Comparison of ENCODE assay signal across 8 cellular contexts in the genomic region with DNA sequence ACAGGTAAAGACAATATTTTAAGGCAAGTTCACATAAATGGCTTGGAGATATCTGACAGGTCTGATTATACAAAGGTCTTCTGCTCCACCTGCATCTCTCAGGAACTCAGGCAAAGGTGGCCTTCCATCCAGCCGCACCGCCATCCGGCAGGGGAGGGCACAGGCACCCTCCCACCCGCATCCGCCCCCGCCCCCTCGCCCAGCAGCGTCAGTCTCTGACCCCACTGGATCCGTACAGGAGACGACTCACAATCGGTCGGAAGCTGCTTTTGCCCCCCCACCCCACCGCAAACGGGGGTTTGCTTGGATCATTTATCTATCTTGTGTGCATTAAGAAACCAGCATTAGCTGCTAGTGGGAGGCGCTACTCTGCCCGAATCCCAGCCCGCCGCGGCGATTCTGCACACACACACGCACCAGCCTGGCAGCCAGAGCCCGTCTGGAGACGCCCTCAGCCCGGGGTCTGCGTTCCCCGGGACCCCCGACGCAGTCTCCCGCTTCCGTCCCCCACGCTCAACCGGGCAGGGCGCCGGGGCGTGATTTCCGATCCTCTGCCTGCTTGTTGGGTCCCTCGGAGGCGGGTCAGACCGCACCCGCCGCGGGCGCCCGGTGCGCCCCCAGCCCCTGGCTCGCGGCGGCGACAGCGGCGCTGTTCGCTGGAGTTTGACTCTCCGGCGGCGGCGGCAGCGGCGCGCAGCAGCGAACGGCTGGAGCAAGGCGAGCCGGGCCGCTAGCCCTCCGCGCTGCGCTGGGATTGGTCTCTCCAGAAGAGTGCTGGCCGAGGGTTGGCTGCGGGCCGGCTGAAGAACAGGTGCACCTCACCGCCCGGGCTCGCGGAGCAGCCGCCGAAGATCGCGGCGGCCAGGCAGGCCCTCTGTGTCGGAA. TPM values are rescaled to one million over a fixed set of nuclear protein-coding genes. Genes with fewer than 3 reads are reported as not detected.
DNase-seq lines count a peak whose midpoint lies in the region; ATAC-seq, FAIRE-seq and TF ChIP-seq lines count a peak whose summit lies in the region.

No MANE protein-coding gene starts in this region.

- no peaks in the 10 kb centered on the region for H3K9me3 ChIP-seq in upper lobe of left lung

- peaks cover 2% of the 10 kb centered on the region for H3K27me3 ChIP-seq in layer of hippocampus (ENCODE audit: control insufficient read depth, insufficient read depth, low read length)
- peaks cover 0 to 16% (median 7%) of the 10 kb centered on the region in 4 donors for H3K27me3 ChIP-seq in upper lobe of left lung

- H3K4me3 Mint-ChIP-seq in activated CD4-positive, alpha-beta memory T cell treated with anti-CD3 and anti-CD28 coated beads, Interleukin-2, amount 10 ng/mL, durations not matched to agents 7 days and 5 days: no peak overlapping the region

- no peaks in the 10 kb centered on the region for H3K36me3 ChIP-seq in upper lobe of left lung

- peaks cover 5% of the 10 kb centered on the region for H3K4me1 Mint-ChIP-seq in activated CD4-positive, alpha-beta memory T cell treated with anti-CD3 and anti-CD28 coated beads, Interleukin-2, amount 10 ng/mL, durations not matched to agents 7 days and 5 days

- no peak for TF ChIP-seq POLR2A in upper lobe of left lung (IDR thresholded peaks at IDR 0.05)

- peak overlapping the region in 3 of 4 donors; percentile 53 to 65 (median 57) for H3K4me3 ChIP-seq in upper lobe of left lung

- peaks cover 42% of the 10 kb centered on the region for H3K27me3 Mint-ChIP-seq in activated CD4-positive, alpha-beta memory T cell treated with anti-CD3 and anti-CD28 coated beads, Interleukin-2, amount 10 ng/mL, durations not matched to agents 7 days and 5 days

- CTCF ChIA-PET in activated CD4-positive, alpha-beta memory T cell treated with anti-CD3 and anti-CD28 coated beads, Interleukin-2, amount 10 ng/mL, durations not matched to agents 7 days and 5 days (lab: Charles Lee): no interaction called here

- no peak for TF ChIP-seq EP300 in upper lobe of left lung (IDR thresholded peaks at IDR 0.05)

- peaks cover 4% of the 10 kb centered on the region for H3K36me3 Mint-ChIP-seq in activated CD4-positive, alpha-beta memory T cell treated with anti-CD3 and anti-CD28 coated beads, Interleukin-2, amount 10 ng/mL, durations not matched to agents 7 days and 5 days (ENCODE audit: low read depth)

- peak; percentile 59 to 80 for ATAC-seq in upper lobe of left lung (ENCODE audit: low FRiP score in 2 of 2)
- ATAC-seq in HG03196 (IDR thresholded peaks at IDR 0.05; ENCODE audit: unreplicated experiment): no peak
- ATAC-seq in GM21717 (IDR thresholded peaks at IDR 0.05; ENCODE audit: unreplicated experiment): no peak

- TF ChIP-seq CTCF in D721Med (IDR thresholded peaks at IDR 0.05; ENCODE audit: insufficient read depth, missing control alignments) (no peak), upper lobe of left lung (IDR thresholded peaks at IDR 0.05) (no peak)

- no peak overlapping the region for H3K27ac Mint-ChIP-seq in activated CD4-positive, alpha-beta memory T cell treated with anti-CD3 and anti-CD28 coated beads, Interleukin-2, amount 10 ng/mL, durations not matched to agents 7 days and 5 days

- H3K4me1 ChIP-seq in upper lobe of left lung: peaks cover 0 to 28% (median 17%) of the 10 kb centered on the region in 4 donors

- H3K27ac ChIP-seq in layer of hippocampus (ENCODE audit: low read depth, low read length) (peak overlapping the region; percentile 46), upper lobe of left lung (peak overlapping the region in 1 of 4 donors; percentile 20)

- POLR2A ChIA-PET in activated CD4-positive, alpha-beta memory T cell treated with anti-CD3 and anti-CD28 coated beads, Interleukin-2, amount 10 ng/mL, durations not matched to agents 7 days and 5 days (lab: Charles Lee): no interaction called here

- DNase-seq in D721Med (ENCODE audit: insufficient read length, low spot score) (peak; percentile 65), HuH-7.5 (ENCODE audit: low spot score) (peak; percentile 74), cerebellum (ENCODE audit: low spot score) (peak; percentile 41), upper lobe of left lung (peak; percentile 72 to 92)
- no peak for DNase-seq in activated CD4-positive, alpha-beta memory T cell treated with anti-CD3 and anti-CD28 coated beads, Interleukin-2, amount 10 ng/mL, durations not matched to agents 7 days and 5 days

- FAIRE-seq in D721Med (lab: Jason Lieb, UNC): no peak

- H3K9me3 Mint-ChIP-seq in activated CD4-positive, alpha-beta memory T cell treated with anti-CD3 and anti-CD28 coated beads, Interleukin-2, amount 10 ng/mL, durations not matched to agents 7 days and 5 days: no peaks in the 10 kb centered on the region

- 0 to 3% methylated on average over 4 to 21 of the region's 80 CpGs for WGBS in upper lobe of left lung, 2 donors

RNA-seq across cellular contexts. Expression of gene NRG3, which starts 0.8 kb away (rescaled TPM):
- 27.1 TPM for total RNA-seq in cerebellum
- 1 to 10 TPM in 3 of 6 donors, under 1 TPM in 2, not detected in 1; 0.44 to 2.7 (median 1.5) TPM for total RNA-seq in upper lobe of left lung
- total RNA-seq in activated CD4-positive, alpha-beta memory T cell treated with anti-CD3 and anti-CD28 coated beads, Interleukin-2, amount 10 ng/mL, durations not matched to agents 7 days and 5 days: not detected

Comparison
In these comparisons a context has a peak if more than half of its experiments do, and no peak if none do; other contexts are left out.
1. ATAC-seq: peak in upper lobe of left lung (2 of 2); none in HG03196 (single experiment) and GM21717 (single experiment).